ENCODE assay signal across 25 cellular contexts in genomic region chr9:102113191-102113590, GRCh38.
"Had no signal": no experiment of that assay in that cellular context is flagged by ENCODE, and none has a peak within 500 bp of the region (broad histone marks: within the 10 kb centered on the region; RNA-seq: fewer than 3 reads in every experiment).

No MANE protein-coding gene starts in this region.

- DNase-seq: activated CD4-positive, alpha-beta T cell treated with anti-CD3 and anti-CD28 coated beads for 4 hours; activated CD8-positive, alpha-beta memory T cell treated with anti-CD3 and anti-CD28 coated beads, Interleukin-2, amount 50 U/mL, for 4 hours; activated CD8-positive, alpha-beta T cell treated with anti-CD3 and anti-CD28 coated beads for 36 hours; activated gamma-delta T cell treated with Interleukin-2 at 50 U/mL for 16 hours; activated naive CD4-positive, alpha-beta T cell treated with anti-CD3 and anti-CD28 coated beads, Interleukin-2, amount 10 ng/mL, durations not matched to agents 7 days and 5 days; activated naive CD8-positive, alpha-beta T cell treated with anti-CD3 and anti-CD28 coated beads, Interleukin-2, amount 10 ng/mL, durations not matched to agents 7 days and 5 days; activated T-cell treated with anti-CD3 and anti-CD28 coated beads, Interleukin-2, amount 50 U/mL, for 72 hours; adrenal gland; aorta; body of pancreas; MG63; MV-4-11; NCI-H1092 treated with DMSO at 0.1 percent for 48 hours; NCI-H1417 treated with DMSO at 0.1 percent for 48 hours; NCI-H1694 treated with DMSO at 0.1 percent for 48 hours; NCI-H2029 treated with DMSO at 0.1 percent for 48 hours; NCI-H345; NCI-H510A; Peyer's patch; SHP77; SW 1271 had no signal

- ATAC-seq: activated CD4-positive, CD25-positive, alpha-beta regulatory T cell treated with anti-CD3 and anti-CD28 coated beads, Interleukin-2, amount 50 U/mL, for 24 hours; activated CD8-positive, alpha-beta T cell treated with anti-CD3 and anti-CD28 coated beads for 36 hours; activated T-cell treated with anti-CD3 and anti-CD28 coated beads, Interleukin-2, amount 50 U/mL, for 72 hours; body of pancreas; SK-N-SH treated with all-trans-retinoic acid at 6 μM for 48 hours had no signal

- H3K27ac Mint-ChIP-seq: activated CD8-positive, alpha-beta T cell treated with anti-CD3 and anti-CD28 coated beads for 36 hours; activated naive CD4-positive, alpha-beta T cell treated with anti-CD3 and anti-CD28 coated beads, Interleukin-2, amount 10 ng/mL, durations not matched to agents 7 days and 5 days; activated naive CD8-positive, alpha-beta T cell treated with anti-CD3 and anti-CD28 coated beads, Interleukin-2, amount 10 ng/mL, durations not matched to agents 7 days and 5 days; activated T-cell treated with anti-CD3 and anti-CD28 coated beads, Interleukin-2, amount 50 U/mL, for 72 hours; activated T-helper 2 cell treated with anti-CD3 and anti-CD28 coated beads, Interferon-gamma antibody, Interleukin-2, Interleukin-4, amounts not matched to agents 10 μg/mL and 5 μg/mL and 100 μg/mL, durations not matched to agents 14 hours and 24 hours and 36 hours had no signal

- H3K4me3 Mint-ChIP-seq: activated CD8-positive, alpha-beta T cell treated with anti-CD3 and anti-CD28 coated beads for 36 hours; activated naive CD4-positive, alpha-beta T cell treated with anti-CD3 and anti-CD28 coated beads, Interleukin-2, amount 10 ng/mL, durations not matched to agents 7 days and 5 days; activated naive CD8-positive, alpha-beta T cell treated with anti-CD3 and anti-CD28 coated beads, Interleukin-2, amount 10 ng/mL, durations not matched to agents 7 days and 5 days; activated T-cell treated with anti-CD3 and anti-CD28 coated beads, Interleukin-2, amount 50 U/mL, for 72 hours had no signal

- H3K36me3 Mint-ChIP-seq: activated naive CD4-positive, alpha-beta T cell treated with anti-CD3 and anti-CD28 coated beads, Interleukin-2, amount 10 ng/mL, durations not matched to agents 7 days and 5 days; activated naive CD8-positive, alpha-beta T cell treated with anti-CD3 and anti-CD28 coated beads, Interleukin-2, amount 10 ng/mL, durations not matched to agents 7 days and 5 days had no signal

- FAIRE-seq: bronchial epithelial cell had no signal

- H3K4me1 Mint-ChIP-seq: activated naive CD4-positive, alpha-beta T cell treated with anti-CD3 and anti-CD28 coated beads, Interleukin-2, amount 10 ng/mL, durations not matched to agents 7 days and 5 days; activated naive CD8-positive, alpha-beta T cell treated with anti-CD3 and anti-CD28 coated beads, Interleukin-2, amount 10 ng/mL, durations not matched to agents 7 days and 5 days had no signal

- H3K27me3 Mint-ChIP-seq: activated CD8-positive, alpha-beta T cell treated with anti-CD3 and anti-CD28 coated beads for 36 hours; activated naive CD4-positive, alpha-beta T cell treated with anti-CD3 and anti-CD28 coated beads, Interleukin-2, amount 10 ng/mL, durations not matched to agents 7 days and 5 days; activated naive CD8-positive, alpha-beta T cell treated with anti-CD3 and anti-CD28 coated beads, Interleukin-2, amount 10 ng/mL, durations not matched to agents 7 days and 5 days had no signal
